Comparison of ENCODE assay signal across 8 cellular contexts in the genomic region with DNA sequence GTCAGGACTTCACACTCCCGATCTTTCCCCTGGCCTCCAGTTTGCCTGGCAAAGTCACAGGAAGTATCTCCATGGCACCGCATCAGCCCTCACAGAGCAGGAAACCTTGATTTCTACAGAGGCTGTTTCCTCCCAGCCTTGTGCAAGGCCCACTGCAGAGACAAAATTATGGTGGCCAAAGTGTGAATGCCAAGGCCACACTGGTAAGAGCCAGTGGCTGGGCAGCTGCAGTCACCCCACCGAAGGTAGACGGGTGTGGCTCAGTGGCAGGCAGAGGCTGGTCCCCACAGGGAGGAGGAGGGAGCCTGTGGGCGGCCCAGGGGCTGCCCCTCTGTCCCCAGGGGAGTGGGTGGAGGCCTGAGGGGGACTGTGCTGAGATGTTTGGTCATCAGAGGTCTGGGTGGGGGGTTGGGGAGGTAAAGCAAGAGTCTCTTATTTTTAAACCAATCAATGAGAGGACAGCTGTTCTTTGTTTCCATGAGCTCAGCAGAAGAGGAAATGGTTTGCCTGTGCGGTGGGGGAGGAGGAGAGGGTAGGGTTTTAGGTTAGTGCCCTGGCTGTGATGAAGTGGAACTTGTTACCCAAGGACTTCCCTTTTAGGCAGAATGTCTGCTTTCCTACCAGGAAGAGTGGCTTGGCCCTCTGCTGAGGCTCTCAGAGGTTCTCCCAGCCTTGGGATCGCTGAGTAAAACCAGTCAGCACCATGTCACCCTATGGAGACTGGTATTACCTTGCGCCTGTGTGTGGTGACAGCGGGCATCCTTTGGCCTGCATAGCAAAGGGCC. TPM values are rescaled to one million over a fixed set of nuclear protein-coding genes. Genes with fewer than 3 reads are reported as not detected.
DNase-seq lines count a peak whose midpoint lies in the region; ATAC-seq and TF ChIP-seq lines count a peak whose summit lies in the region.

No MANE protein-coding gene starts in this region.

- H3K9me2 ChIP-seq in Loucy (replicated peaks; ENCODE audit: low read depth, low read length), result no peaks in the 10 kb centered on the region

- H3K9me3 ChIP-seq in Loucy (ENCODE audit: insufficient read depth, low read depth, low read length) (no peaks in the 10 kb centered on the region), thoracic aorta (no peaks in the 10 kb centered on the region)

- no peak for TF ChIP-seq CTCF in GM12864 (IDR thresholded peaks at IDR 0.05; ENCODE audit: low read depth, low read length, missing control alignments)
- no peak for TF ChIP-seq CTCF in Loucy (conservative IDR thresholded peaks at IDR 0.05; ENCODE audit: low read length)
- TF ChIP-seq CTCF in dorsolateral prefrontal cortex (IDR thresholded peaks at IDR 0.05 in 54 of 56, conservative IDR thresholded peaks at IDR 0.05 in 2 of 56; ENCODE audit: low read depth in 1 of 56, partially characterized antibody in 56 of 56), result no peak
- TF ChIP-seq CTCF in thoracic aorta (IDR thresholded peaks at IDR 0.05), result no peak

- peak; percentile 98 for DNase-seq in GM12864 (ENCODE audit: low read depth)
- peak; percentile 47 to 61 (median 54) for DNase-seq in activated CD4-positive, CD25-positive, alpha-beta regulatory T cell (lab: John Stamatoyannopoulos, UW)
- peak in 1 of 10 donors; percentile 49 for DNase-seq in dorsolateral prefrontal cortex
- DNase-seq in natural killer cell treated with Interleukin-12 subunit alpha and Interleukin-12 subunit beta and Interleukin-15 and Interleukin-18, amount 100 ng/mL, for 72 hours (ENCODE audit: low spot score), result peak; percentile 96
- no peak for DNase-seq in thoracic aorta (ENCODE audit: low spot score)
- no peak for DNase-seq in NCI-H2227 treated with DMSO at 0.1 percent for 48 hours (lab: John Stamatoyannopoulos, UW)

- H3K27me3 Mint-ChIP-seq in natural killer cell treated with Interleukin-12 subunit alpha and Interleukin-12 subunit beta and Interleukin-15 and Interleukin-18, amount 100 ng/mL, for 72 hours, result no peaks in the 10 kb centered on the region

- no peaks in the 10 kb centered on the region for H3K27me3 ChIP-seq in Loucy (ENCODE audit: insufficient read depth, low read length, poor library complexity, severe bottlenecking)
- H3K27me3 ChIP-seq in dorsolateral prefrontal cortex, result no peaks in the 10 kb centered on the region
- H3K27me3 ChIP-seq in thoracic aorta (replicated peaks; ENCODE audit: insufficient read depth), result no peaks in the 10 kb centered on the region

- no peaks in the 10 kb centered on the region; the same call in 1 of the 2 replicates for H3F3A ChIP-seq in Loucy (ENCODE audit: low read depth)

- H3K36me3 ChIP-seq in Loucy (ENCODE audit: insufficient read depth, low read length), result no peaks in the 10 kb centered on the region
- no peaks in the 10 kb centered on the region for H3K36me3 ChIP-seq in thoracic aorta

- H3K36me3 Mint-ChIP-seq in natural killer cell treated with Interleukin-12 subunit alpha and Interleukin-12 subunit beta and Interleukin-15 and Interleukin-18, amount 100 ng/mL, for 72 hours, result no peaks in the 10 kb centered on the region

- ATAC-seq in GM21723 (IDR thresholded peaks at IDR 0.05; ENCODE audit: unreplicated experiment) (peak; percentile 49), thoracic aorta (ENCODE audit: insufficient number of reproducible peaks, low FRiP score, low read depth) (peak; percentile 30)
- peak; percentile 79 to 85 for ATAC-seq in natural killer cell treated with Interleukin-12 subunit alpha and Interleukin-12 subunit beta and Interleukin-15 and Interleukin-18, amount 100 ng/mL, for 72 hours

- H3K4me1 ChIP-seq in Loucy (ENCODE audit: insufficient read depth, low read length, poor library complexity, severe bottlenecking) (peaks cover 82% of the 10 kb centered on the region), thoracic aorta (ENCODE audit: control insufficient read depth in 1 of 2, low read depth in 2 of 2) (peaks cover 28 to 53% of the 10 kb centered on the region in 2 donors)

- peak overlapping the region; percentile 70 for H3K4me2 ChIP-seq in Loucy (ENCODE audit: low read depth, low read length, poor library complexity, severe bottlenecking)

- H3K9me3 Mint-ChIP-seq in natural killer cell treated with Interleukin-12 subunit alpha and Interleukin-12 subunit beta and Interleukin-15 and Interleukin-18, amount 100 ng/mL, for 72 hours, result no peaks in the 10 kb centered on the region

- intact Hi-C loops in dorsolateral prefrontal cortex (cut with DNase I), result no loop called here

- H3K27ac ChIP-seq in dorsolateral prefrontal cortex, result peak overlapping the region; percentile 82 to 100 (median 98)
- peak overlapping the region; percentile 74 to 80 for H3K27ac ChIP-seq in thoracic aorta

- peaks cover 67 to 71% of the 10 kb centered on the region in 2 donors for H3K4me1 Mint-ChIP-seq in natural killer cell treated with Interleukin-12 subunit alpha and Interleukin-12 subunit beta and Interleukin-15 and Interleukin-18, amount 100 ng/mL, for 72 hours (ENCODE audit: low read depth in 2 of 2)

- peak overlapping the region; percentile 92 for H3K4me3 Mint-ChIP-seq in natural killer cell treated with Interleukin-12 subunit alpha and Interleukin-12 subunit beta and Interleukin-15 and Interleukin-18, amount 100 ng/mL, for 72 hours

- H4K20me1 ChIP-seq in Loucy (ENCODE audit: insufficient read depth, low read length, poor library complexity, severe bottlenecking), result no peaks in the 10 kb centered on the region

- H3K9ac ChIP-seq in Loucy (ENCODE audit: low read depth, low read length, poor library complexity, severe bottlenecking), result peak overlapping the region; percentile 71

- H3K4me3 ChIP-seq in GM12864 (ENCODE audit: low read depth, low read length), result peak overlapping the region; percentile 39
- H3K4me3 ChIP-seq in Loucy (ENCODE audit: low read length, poor library complexity, severe bottlenecking), result peak overlapping the region; percentile 61
- H3K4me3 ChIP-seq in dorsolateral prefrontal cortex, result no peak overlapping the region
- peak overlapping the region; percentile 11 for H3K4me3 ChIP-seq in thoracic aorta

- peak overlapping the region; percentile 98 to 99 for H3K27ac Mint-ChIP-seq in natural killer cell treated with Interleukin-12 subunit alpha and Interleukin-12 subunit beta and Interleukin-15 and Interleukin-18, amount 100 ng/mL, for 72 hours

- H3K79me2 ChIP-seq in Loucy (ENCODE audit: insufficient read depth, low read length), result peaks cover 12% of the 10 kb centered on the region; the same call in 1 of the 2 replicates

- no peak overlapping the region for H2AFZ ChIP-seq in Loucy (ENCODE audit: low read length)

RNA-seq across cellular contexts. Expression of a gene that starts 18.0 kb away (rescaled TPM):
- total RNA-seq in dorsolateral prefrontal cortex (100 to 1,000 TPM in 3 of 120 experiments, 10 to 100 TPM in 117; 21.2 to 122 (median 33.4) TPM), thoracic aorta (100 to 1,000 TPM; 119 to 164 TPM)
- total RNA-seq in natural killer cell treated with Interleukin-12 subunit alpha and Interleukin-12 subunit beta and Interleukin-15 and Interleukin-18, amount 100 ng/mL, for 72 hours, result 100 to 1,000 TPM in 1 of 2 donors, 10 to 100 TPM in 1; 82.6 to 157 TPM

RNA-seq across cellular contexts. Expression of a gene that starts 57.8 kb away (rescaled TPM):
- total RNA-seq in dorsolateral prefrontal cortex (1 to 10 TPM in 92 of 120 experiments, under 1 TPM in 24, not detected in 4; 0.17 to 6.8 (median 1.6) TPM), thoracic aorta (under 1 TPM; 0.14 to 0.41 TPM)
- total RNA-seq in natural killer cell treated with Interleukin-12 subunit alpha and Interleukin-12 subunit beta and Interleukin-15 and Interleukin-18, amount 100 ng/mL, for 72 hours, result 1 to 10 TPM in 1 of 2 donors, under 1 TPM in 1; 0.36 to 3.8 TPM

Comparison
In these comparisons a context has a peak if more than half of its experiments do, and no peak if none do; other contexts are left out.
1. DNase-seq: peak in GM12864 (single experiment), activated CD4-positive, CD25-positive, alpha-beta regulatory T cell (4 of 4) and natural killer cell treated with Interleukin-12 subunit alpha and Interleukin-12 subunit beta and Interleukin-15 and Interleukin-18, amount 100 ng/mL, for 72 hours (single experiment); none in thoracic aorta (single experiment) and NCI-H2227 treated with DMSO at 0.1 percent for 48 hours (single experiment).
2. H3K4me3 ChIP-seq: peak in GM12864 (single experiment), Loucy (single experiment) and thoracic aorta (single experiment); none in dorsolateral prefrontal cortex (0 of 59).
3. ATAC-seq: peak in every context shown above with its lines; median percentile 82 in natural killer cell treated with Interleukin-12 subunit alpha and Interleukin-12 subunit beta and Interleukin-15 and Interleukin-18, amount 100 ng/mL, for 72 hours; 49 in GM21723; 30 in thoracic aorta.